In genomic region chr21:43659136-43660000, GRCh38 we compare ENCODE assay signal across 1 cellular context.
A peak's percentile ranks its signal among the peaks of the same experiment; 100 is the strongest.
TF ChIP-seq lines count a peak whose summit lies in the region.

Gene HSF2BP (minus strand): TSS chr21:43659488. CDS start chr21:43658096, 1,392 bp downstream.
Gene RRP1B (plus strand): TSS chr21:43659560. CDS start chr21:43659665, 105 bp downstream.

TF ChIP-seq in K562, 482 proteins besides CTCF, POLR2A, EP300 and RAD21 (continued from another document and continues in another):
- TF ChIP-seq CREB3 (tag; conservative IDR thresholded peaks at IDR 0.05; ENCODE audit: low read depth) (peak; percentile 95), TRIM28 (IDR thresholded peaks at IDR 0.05) (0 out of 2 replicates have a peak, but pooled peaks have one; percentile 16), RFX5 (IDR thresholded peaks at IDR 0.05; ENCODE audit: low read depth, low read length) (no peak), ZKSCAN8 (CRISPR knock-in tag; IDR thresholded peaks at IDR 0.05) (no peak), MAFG (tag; conservative IDR thresholded peaks at IDR 0.05) (no peak), ZNF830 (CRISPR knock-in tag; IDR thresholded peaks at IDR 0.05) (no peak), NONO (IDR thresholded peaks at IDR 0.05; ENCODE audit: low read depth in 2 of 2, low read length in 1 of 2) (peak; percentile 66 to 91; a peak in 3 of 4 replicates), TAF7 (tag; IDR thresholded peaks at IDR 0.05) (peak; percentile 68), ZNF274 (IDR thresholded peaks at IDR 0.05; ENCODE audit: borderline replicate concordance, low read depth, low read length) (no peak), ZNF511 (CRISPR knock-in tag; IDR thresholded peaks at IDR 0.05) (peak; percentile 99), ZNF3 (CRISPR knock-in tag; IDR thresholded peaks at IDR 0.05) (no peak), HNRNPH1 (optimal IDR thresholded peaks at IDR 0.05; ENCODE audit: low read depth, low read length) (no peak), ETS1 (conservative IDR thresholded peaks at IDR 0.05; ENCODE audit: control insufficient read depth, low read depth, low read length) (peak; percentile 91), SFPQ (IDR thresholded peaks at IDR 0.05; ENCODE audit: low read depth, low read length) (no peak), E4F1 (CRISPR knock-in tag; IDR thresholded peaks at IDR 0.05; ENCODE audit: borderline replicate concordance) (no peak; the same call in 1 of the 2 replicates), PREB (CRISPR knock-in tag; IDR thresholded peaks at IDR 0.05) (0 out of 2 replicates have a peak, but pooled peaks have one; percentile 72), ELK3 (CRISPR knock-in tag; IDR thresholded peaks at IDR 0.05) (no peak), ARID1B (IDR thresholded peaks at IDR 0.05) (peak; percentile 42), ZNF12 (CRISPR knock-in tag; IDR thresholded peaks at IDR 0.05) (no peak; the same call in 1 of the 2 replicates), AFF1 (IDR thresholded peaks at IDR 0.05; ENCODE audit: low read depth in 1 of 2, partially characterized antibody in 2 of 2) (peak in 1 of 2 experiments; percentile 47), ZNF318 (IDR thresholded peaks at IDR 0.05; ENCODE audit: borderline replicate concordance in 1 of 2, low read depth in 1 of 2) (no peak)
